Comparison of ENCODE assay signal across 14 cellular contexts in genomic region chr7:128004623-128005022, GRCh38. TPM values are rescaled to one million over a fixed set of nuclear protein-coding genes. Genes with fewer than 3 reads are reported as not detected.
A peak's percentile ranks its signal among the peaks of the same experiment; 100 is the strongest.
DNase-seq lines count a peak whose midpoint lies in the region; ATAC-seq and TF ChIP-seq lines count a peak whose summit lies in the region.
"Had no signal": no experiment of that assay in that cellular context is flagged by ENCODE, and none has a peak within 500 bp of the region (broad histone marks: within the 10 kb centered on the region; RNA-seq: fewer than 3 reads in every experiment).

No MANE protein-coding gene starts in this region.

- peak overlapping the region in 2 of 11 experiments; percentile 5 to 24; a peak in 2 of 22 replicates for H3K9ac ChIP-seq in BLaER1 treated with 17β-estradiol and CSF1 and Interleukin-3, amounts not matched to agents 10 nM and 100 nM
- H3K9ac ChIP-seq in OCI-LY1 (ENCODE audit: low read length): peak overlapping the region; percentile 15; the same call in 1 of the 2 replicates

- H3K4me3 ChIP-seq in BLaER1 treated with 17β-estradiol and CSF1 and Interleukin-3, amounts not matched to agents 10 nM and 100 nM: no peak overlapping the region
- H3K4me3 ChIP-seq in OCI-LY1 (ENCODE audit: low read depth, low read length, poor library complexity, severe bottlenecking) (peak overlapping the region; percentile 11), neutrophil (ENCODE audit: low read depth in 1 of 2, low read length in 1 of 2) (no peak overlapping the region), SJCRH30 (no peak overlapping the region)
- H3K4me3 ChIP-seq: Peyer's patch, SK-N-MC had no signal

- peaks cover 33 to 67% (median 52%) of the 10 kb centered on the region in 10 experiments for H3K4me1 ChIP-seq in BLaER1 treated with 17β-estradiol and CSF1 and Interleukin-3, amounts not matched to agents 10 nM and 100 nM
- H3K4me1 ChIP-seq in OCI-LY1 (ENCODE audit: insufficient read depth, low read length, severe bottlenecking) (peaks cover 49% of the 10 kb centered on the region), neutrophil (ENCODE audit: control insufficient read depth in 1 of 2, insufficient read depth in 1 of 2, low read depth in 1 of 2, low read length in 1 of 2) (peaks cover 43 to 60% of the 10 kb centered on the region in 2 experiments), SJCRH30 (no peaks in the 10 kb centered on the region)

- H3K9me3 Mint-ChIP-seq in endothelial cell (ENCODE audit: unreplicated experiment): no peaks in the 10 kb centered on the region
- H3K9me3 Mint-ChIP-seq in activated naive CD8-positive, alpha-beta T cell treated with anti-CD3 and anti-CD28 coated beads for 36 hours: no peaks in the 10 kb centered on the region
- H3K9me3 Mint-ChIP-seq: CD4-positive, CD25-positive, alpha-beta regulatory T cell; H9 had no signal

- H3K4me2 ChIP-seq in BLaER1 treated with 17β-estradiol and CSF1 and Interleukin-3, amounts not matched to agents 10 nM and 100 nM: peak overlapping the region; percentile 64 to 91 (median 76)
- H3K4me2 ChIP-seq in OCI-LY1 (ENCODE audit: low read length): peak overlapping the region; percentile 53

- no peak for TF ChIP-seq CTCF in OCI-LY1 (IDR thresholded peaks at IDR 0.05; ENCODE audit: low read length)
- no peak for TF ChIP-seq CTCF in endothelial cell (IDR thresholded peaks at IDR 0.05; ENCODE audit: unreplicated experiment)
- TF ChIP-seq CTCF in neutrophil (IDR thresholded peaks at IDR 0.05): no peak

- DNase-seq in endothelial cell (ENCODE audit: low spot score): no peak
- DNase-seq in SJCRH30: no peak
- no peak for DNase-seq in T-helper 17 cell
- DNase-seq in activated naive CD8-positive, alpha-beta T cell treated with anti-CD3 and anti-CD28 coated beads for 36 hours: no peak
- DNase-seq: CD4-positive, CD25-positive, alpha-beta regulatory T cell; H9; IMR-90; NCI-H446; NCI-H774 had no signal

- H3K36me3 Mint-ChIP-seq in endothelial cell (ENCODE audit: low read depth, unreplicated experiment): peaks cover 60% of the 10 kb centered on the region
- H3K36me3 Mint-ChIP-seq in T-helper 17 cell (ENCODE audit: low read depth): peaks cover 2% of the 10 kb centered on the region
- H3K36me3 Mint-ChIP-seq in activated naive CD8-positive, alpha-beta T cell treated with anti-CD3 and anti-CD28 coated beads for 36 hours: peaks cover 17% of the 10 kb centered on the region

- peaks cover 30 to 92% (median 76%) of the 10 kb centered on the region in 11 experiments for H3K36me3 ChIP-seq in BLaER1 treated with 17β-estradiol and CSF1 and Interleukin-3, amounts not matched to agents 10 nM and 100 nM
- H3K36me3 ChIP-seq in OCI-LY1 (ENCODE audit: insufficient read depth, low read length): peaks cover 7% of the 10 kb centered on the region; the same call in 1 of the 2 replicates
- peaks cover 56% of the 10 kb centered on the region for H3K36me3 ChIP-seq in neutrophil
- H3K36me3 ChIP-seq in SJCRH30: 0 out of 2 replicates have a peak, but pooled peaks cover 2% of the 10 kb centered on the region
- H3K36me3 ChIP-seq: Peyer's patch had no signal

- peak overlapping the region; percentile 72 for H3K27ac Mint-ChIP-seq in endothelial cell (ENCODE audit: unreplicated experiment)
- no peak overlapping the region for H3K27ac Mint-ChIP-seq in T-helper 17 cell
- H3K27ac Mint-ChIP-seq in activated naive CD8-positive, alpha-beta T cell treated with anti-CD3 and anti-CD28 coated beads for 36 hours: no peak overlapping the region
- H3K27ac Mint-ChIP-seq: H9 had no signal

- peaks cover 31% of the 10 kb centered on the region for H3K27me3 Mint-ChIP-seq in endothelial cell (ENCODE audit: unreplicated experiment)
- H3K27me3 Mint-ChIP-seq in T-helper 17 cell: no peaks in the 10 kb centered on the region
- no peaks in the 10 kb centered on the region for H3K27me3 Mint-ChIP-seq in activated naive CD8-positive, alpha-beta T cell treated with anti-CD3 and anti-CD28 coated beads for 36 hours
- H3K27me3 Mint-ChIP-seq: CD4-positive, CD25-positive, alpha-beta regulatory T cell had no signal

- peak overlapping the region in 9 of 11 experiments; percentile 5 to 54 (median 34); a peak in 11 of 22 replicates for H3K27ac ChIP-seq in BLaER1 treated with 17β-estradiol and CSF1 and Interleukin-3, amounts not matched to agents 10 nM and 100 nM
- H3K27ac ChIP-seq in OCI-LY1 (ENCODE audit: low read depth, low read length, poor library complexity, severe bottlenecking) (peak overlapping the region; percentile 80), neutrophil (peak overlapping the region; percentile 92), SJCRH30 (no peak overlapping the region)
- H3K27ac ChIP-seq: SK-N-MC had no signal

- no peaks in the 10 kb centered on the region for H3F3A ChIP-seq in OCI-LY1 (ENCODE audit: insufficient read depth, low read length)

- H3K4me1 Mint-ChIP-seq in endothelial cell (ENCODE audit: unreplicated experiment): peaks cover 41% of the 10 kb centered on the region
- H3K4me1 Mint-ChIP-seq in T-helper 17 cell: peaks cover 24% of the 10 kb centered on the region
- peaks cover 18% of the 10 kb centered on the region for H3K4me1 Mint-ChIP-seq in activated naive CD8-positive, alpha-beta T cell treated with anti-CD3 and anti-CD28 coated beads for 36 hours

- H3K4me3 Mint-ChIP-seq in endothelial cell (ENCODE audit: unreplicated experiment) (peak overlapping the region; percentile 37), T-helper 17 cell (no peak overlapping the region)
- no peak overlapping the region for H3K4me3 Mint-ChIP-seq in activated naive CD8-positive, alpha-beta T cell treated with anti-CD3 and anti-CD28 coated beads for 36 hours
- H3K4me3 Mint-ChIP-seq: H9 had no signal

- H3K27me3 ChIP-seq in BLaER1 treated with 17β-estradiol and CSF1 and Interleukin-3, amounts not matched to agents 10 nM and 100 nM: no peaks in the 10 kb centered on the region
- H3K27me3 ChIP-seq in OCI-LY1 (ENCODE audit: insufficient read depth, low read length) (no peaks in the 10 kb centered on the region), neutrophil (no peaks in the 10 kb centered on the region), SJCRH30 (no peaks in the 10 kb centered on the region)
- H3K27me3 ChIP-seq: Peyer's patch had no signal

- H2AFZ ChIP-seq in OCI-LY1 (ENCODE audit: low read length): no peak overlapping the region

- no peaks in the 10 kb centered on the region for H3K79me2 ChIP-seq in OCI-LY1 (ENCODE audit: insufficient read depth, low read length)

- no peak for ATAC-seq in T-helper 17 cell

- no peaks in the 10 kb centered on the region for H3K9me3 ChIP-seq in BLaER1 treated with 17β-estradiol and CSF1 and Interleukin-3, amounts not matched to agents 10 nM and 100 nM (replicated peaks in 1 of 11)
- H3K9me3 ChIP-seq in OCI-LY1 (ENCODE audit: low read length) (no peaks in the 10 kb centered on the region), neutrophil (no peaks in the 10 kb centered on the region), SJCRH30 (replicated peaks) (no peaks in the 10 kb centered on the region), T-helper 17 cell (ENCODE audit: control insufficient read depth, low read length, poor library complexity, severe bottlenecking) (no peaks in the 10 kb centered on the region)
- H3K9me3 ChIP-seq: Peyer's patch had no signal

- H3K9me2 ChIP-seq in OCI-LY1 (ENCODE audit: low read depth, low read length): no peaks in the 10 kb centered on the region

- peaks cover 3 to 90% (median 66%) of the 10 kb centered on the region in 11 experiments; a peak in 19 of 22 replicates for H4K20me1 ChIP-seq in BLaER1 treated with 17β-estradiol and CSF1 and Interleukin-3, amounts not matched to agents 10 nM and 100 nM
- H4K20me1 ChIP-seq in OCI-LY1 (ENCODE audit: insufficient read depth, low read length): no peaks in the 10 kb centered on the region

RNA-seq across cellular contexts. Expression of gene LRRC4, which starts 26.6 kb away (rescaled TPM):
- total RNA-seq in endothelial cell (ENCODE audit: unreplicated experiment): 297 TPM
- total RNA-seq in SJCRH30 (2014; rRNA removed; shearing (Covaris generic)): 1.4 and 2.1 TPM in 2 replicates
- under 1 TPM; 0.34 to 0.57 TPM for total RNA-seq in T-helper 17 cell
- total RNA-seq in activated naive CD8-positive, alpha-beta T cell treated with anti-CD3 and anti-CD28 coated beads for 36 hours: not detected
- total RNA-seq: CD4-positive, CD25-positive, alpha-beta regulatory T cell had no signal

Comparison
In these comparisons a context has a peak if more than half of its experiments do, and no peak if none do; other contexts are left out.
1. RNA of gene LRRC4, which starts 26.6 kb away (total RNA-seq): 297 TPM in endothelial cell (single experiment); 1.4 to 2.1 TPM in SJCRH30, 0.34 to 0.57 TPM in T-helper 17 cell and not detected in activated naive CD8-positive, alpha-beta T cell treated with anti-CD3 and anti-CD28 coated beads for 36 hours; every median in the first group is over 10 times any median in the second.